1 cellular context compared by ENCODE assay signal in genomic region chr17:45246861-45247428, GRCh38.
TF ChIP-seq lines count a peak whose summit lies in the region.

No MANE protein-coding gene starts in this region.

TF ChIP-seq in HepG2, 621 proteins besides CTCF, POLR2A, EP300 and RAD21 (continued from another document):
- TF ChIP-seq ZNF512 (CRISPR knock-in tag; IDR thresholded peaks at IDR 0.05) (no peak), MTF1 (CRISPR knock-in tag; IDR thresholded peaks at IDR 0.05) (no peak), FOXO1 (CRISPR knock-in tag; IDR thresholded peaks at IDR 0.05) (no peak), ZNF468 (CRISPR knock-in tag; IDR thresholded peaks at IDR 0.05) (no peak), TBP (CRISPR knock-in tag; IDR thresholded peaks at IDR 0.05) (no peak), HMGXB4 (CRISPR knock-in tag; IDR thresholded peaks at IDR 0.05; ENCODE audit: borderline replicate concordance in 1 of 2, low read depth in 1 of 2) (peak in 1 of 2 experiments; percentile 67; a peak in 1 of 4 replicates), ZNF569 (CRISPR knock-in tag; IDR thresholded peaks at IDR 0.05; ENCODE audit: borderline replicate concordance) (no peak), ZZZ3 (CRISPR knock-in tag; IDR thresholded peaks at IDR 0.05; ENCODE audit: borderline replicate concordance) (no peak), SIX4 (CRISPR knock-in tag; IDR thresholded peaks at IDR 0.05) (no peak), FOXC1 (CRISPR knock-in tag; IDR thresholded peaks at IDR 0.05; ENCODE audit: borderline replicate concordance) (peak; percentile 2; the same call in 1 of the 2 replicates), ZSCAN20 (CRISPR knock-in tag; IDR thresholded peaks at IDR 0.05; ENCODE audit: borderline replicate concordance) (no peak), ZNF572 (CRISPR knock-in tag; IDR thresholded peaks at IDR 0.05) (no peak), NFYB (CRISPR knock-in tag; IDR thresholded peaks at IDR 0.05) (no peak), ZNF281 (CRISPR knock-in tag; IDR thresholded peaks at IDR 0.05; ENCODE audit: borderline replicate concordance) (no peak), ATAD3A (CRISPR knock-in tag; IDR thresholded peaks at IDR 0.05) (no peak), ZNF570 (CRISPR knock-in tag; IDR thresholded peaks at IDR 0.05; ENCODE audit: borderline replicate concordance) (no peak), NR2F2 (IDR thresholded peaks at IDR 0.05; ENCODE audit: borderline replicate concordance, low read depth) (no peak), ZNF710 (CRISPR knock-in tag; IDR thresholded peaks at IDR 0.05; ENCODE audit: borderline replicate concordance) (peak; percentile 26; the same call in 1 of the 2 replicates), GPN1 (CRISPR knock-in tag; IDR thresholded peaks at IDR 0.05; ENCODE audit: borderline replicate concordance) (no peak), ZBTB14 (CRISPR knock-in tag; IDR thresholded peaks at IDR 0.05) (no peak), ZNF543 (CRISPR knock-in tag; IDR thresholded peaks at IDR 0.05) (no peak), ZNF253 (CRISPR knock-in tag; IDR thresholded peaks at IDR 0.05; ENCODE audit: borderline replicate concordance) (0 out of 2 replicates have a peak, but pooled peaks have one; percentile 22), ZNF562 (CRISPR knock-in tag; IDR thresholded peaks at IDR 0.05; ENCODE audit: borderline replicate concordance) (no peak), SIN3B (IDR thresholded peaks at IDR 0.05; ENCODE audit: low read length) (no peak), TGIF2 (CRISPR knock-in tag; IDR thresholded peaks at IDR 0.05) (peak; percentile 11; the same call in 1 of the 2 replicates), REXO4 (CRISPR knock-in tag; IDR thresholded peaks at IDR 0.05; ENCODE audit: borderline replicate concordance) (0 out of 2 replicates have a peak, but pooled peaks have one; percentile 55), ZNF660 (CRISPR knock-in tag; IDR thresholded peaks at IDR 0.05; ENCODE audit: borderline replicate concordance, low read depth) (no peak), ZNF350 (CRISPR knock-in tag; IDR thresholded peaks at IDR 0.05; ENCODE audit: borderline replicate concordance, low read depth) (no peak), ZNF44 (CRISPR knock-in tag; IDR thresholded peaks at IDR 0.05) (no peak), HIVEP1 (CRISPR knock-in tag; IDR thresholded peaks at IDR 0.05) (no peak)
- TF ChIP-seq, protein P1, sequence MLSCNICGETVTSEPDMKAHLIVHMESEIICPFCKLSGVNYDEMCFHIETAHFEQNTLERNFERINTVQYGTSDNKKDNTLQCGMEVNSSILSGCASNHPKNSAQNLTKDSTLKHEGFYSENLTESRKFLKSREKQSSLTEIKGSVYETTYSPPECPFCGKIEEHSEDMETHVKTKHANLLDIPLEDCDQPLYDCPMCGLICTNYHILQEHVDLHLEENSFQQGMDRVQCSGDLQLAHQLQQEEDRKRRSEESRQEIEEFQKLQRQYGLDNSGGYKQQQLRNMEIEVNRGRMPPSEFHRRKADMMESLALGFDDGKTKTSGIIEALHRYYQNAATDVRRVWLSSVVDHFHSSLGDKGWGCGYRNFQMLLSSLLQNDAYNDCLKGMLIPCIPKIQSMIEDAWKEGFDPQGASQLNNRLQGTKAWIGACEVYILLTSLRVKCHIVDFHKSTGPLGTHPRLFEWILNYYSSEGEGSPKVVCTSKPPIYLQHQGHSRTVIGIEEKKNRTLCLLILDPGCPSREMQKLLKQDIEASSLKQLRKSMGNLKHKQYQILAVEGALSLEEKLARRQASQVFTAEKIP (CRISPR knock-in tag; IDR thresholded peaks at IDR 0.05; ENCODE audit: borderline replicate concordance) = no peak
